8 cellular contexts compared by ENCODE assay signal in genomic region chr2:69387770-69388481, GRCh38. TPM values are rescaled to one million over a fixed set of nuclear protein-coding genes. Genes with fewer than 3 reads are reported as not detected.
DNase-seq lines count a peak whose midpoint lies in the region; ATAC-seq and TF ChIP-seq lines count a peak whose summit lies in the region.

No MANE protein-coding gene starts in this region.

- no peak for TF ChIP-seq CTCF in LNCaP clone FGC (IDR thresholded peaks at IDR 0.05; ENCODE audit: control insufficient read depth, extremely low read depth, insufficient read depth)
- TF ChIP-seq CTCF in breast epithelium (IDR thresholded peaks at IDR 0.05), result no peak

- peak overlapping the region; percentile 2 to 66 for H3K4me3 ChIP-seq in CD4-positive, alpha-beta memory T cell (ENCODE audit: low read length in 2 of 2)
- peak overlapping the region; percentile 46 for H3K4me3 ChIP-seq in LNCaP clone FGC (ENCODE audit: low read depth, low read length)
- peak overlapping the region; percentile 84 to 99 (median 95) for H3K4me3 ChIP-seq in breast epithelium
- H3K4me3 ChIP-seq in mucosa of stomach (ENCODE audit: low read length), result no peak overlapping the region

- no peak for DNase-seq in CD4-positive, alpha-beta memory T cell
- DNase-seq in LNCaP clone FGC (ENCODE audit: low read depth) (no peak), breast epithelium (ENCODE audit: low spot score in 2 of 2) (no peak), cerebellar nuclear complex (lab: John Stamatoyannopoulos, UW) (no peak)

- peak overlapping the region; percentile 84 to 91 (median 89) for H3K4me3 Mint-ChIP-seq in CD4-positive, alpha-beta memory T cell

- POLR2A ChIA-PET in CD4-positive, alpha-beta memory T cell (lab: Charles Lee; ENCODE audit: partially characterized antibody), result interaction anchor here (1.2 to 1.3 kb wide), 2 partner anchors 49 to 1680 kb away, joined by 4 to 6 read pairs; partner anchors contain the start of genes NAGK and NFU1

- TF ChIP-seq POLR2A in breast epithelium (IDR thresholded peaks at IDR 0.05), result no peak

- no peaks in the 10 kb centered on the region for H3K36me3 Mint-ChIP-seq in CD4-positive, alpha-beta memory T cell

- peak overlapping the region; percentile 80 to 97 (median 88) for H3K27ac Mint-ChIP-seq in CD4-positive, alpha-beta memory T cell

- intact Hi-C loops in CD4-positive, alpha-beta memory T cell (cut with micrococcal nuclease), result loop anchor here (1.0 to 10.0 kb wide), 5 partner anchors 49 to 907 kb away; partner anchors contain the start of genes AAK1, C2orf42, GMCL1 and NFU1
- intact Hi-C loops in breast epithelium (cut with DNase I; ENCODE audit: low total_unique reads), result no loop called here

- peaks cover 20 to 41% (median 32%) of the 10 kb centered on the region in 4 donors for H3K4me1 Mint-ChIP-seq in CD4-positive, alpha-beta memory T cell

- H3K27ac ChIP-seq in CD4-positive, alpha-beta memory T cell (ENCODE audit: low read depth, low read length), result peak overlapping the region; percentile 66
- H3K27ac ChIP-seq in breast epithelium, result peak overlapping the region; percentile 88 to 93

- no peaks in the 10 kb centered on the region for H3K36me3 ChIP-seq in CD4-positive, alpha-beta memory T cell (ENCODE audit: insufficient read depth, low read length)
- H3K36me3 ChIP-seq in breast epithelium, result no peaks in the 10 kb centered on the region
- H3K36me3 ChIP-seq in mucosa of stomach (ENCODE audit: control insufficient read depth, insufficient read depth, low read length), result no peaks in the 10 kb centered on the region

- CTCF ChIA-PET in CD4-positive, alpha-beta memory T cell (lab: Charles Lee; ENCODE audit: partially characterized antibody), result interaction anchor here (0.9 to 1.0 kb wide), 3 partner anchors 9 to 49 kb away, joined by 3 to 5 read pairs (median 4); partner anchors contain the start of gene NFU1

- no peaks in the 10 kb centered on the region for H3K27me3 Mint-ChIP-seq in CD4-positive, alpha-beta memory T cell

- no peaks in the 10 kb centered on the region for H3K27me3 ChIP-seq in CD4-positive, alpha-beta memory T cell (ENCODE audit: insufficient read depth, low read length)
- H3K27me3 ChIP-seq in breast epithelium, result no peaks in the 10 kb centered on the region
- no peaks in the 10 kb centered on the region for H3K27me3 ChIP-seq in mucosa of stomach (ENCODE audit: control insufficient read depth, insufficient read depth, low read length)

- peaks cover 34% of the 10 kb centered on the region for H3K4me1 ChIP-seq in CD4-positive, alpha-beta memory T cell (ENCODE audit: insufficient read depth, low read length)
- H3K4me1 ChIP-seq in breast epithelium, result no peaks in the 10 kb centered on the region
- peaks cover 21% of the 10 kb centered on the region for H3K4me1 ChIP-seq in mucosa of stomach (ENCODE audit: control insufficient read depth, insufficient read depth, low read length)

- H3K9ac ChIP-seq in mucosa of stomach (ENCODE audit: low read length), result peak overlapping the region; percentile 58

- H3K9me3 Mint-ChIP-seq in CD4-positive, alpha-beta memory T cell, result no peaks in the 10 kb centered on the region

- no peak for ATAC-seq in GM18909 (IDR thresholded peaks at IDR 0.05; ENCODE audit: poor library complexity, unreplicated experiment)
- no peak for ATAC-seq in GM18870 (IDR thresholded peaks at IDR 0.05; ENCODE audit: unreplicated experiment)
- ATAC-seq in GM18502 (IDR thresholded peaks at IDR 0.05; ENCODE audit: poor library complexity, unreplicated experiment), result no peak

- H3K9me3 ChIP-seq in CD4-positive, alpha-beta memory T cell (ENCODE audit: control insufficient read depth in 1 of 2, low read length in 2 of 2), result no peaks in the 10 kb centered on the region
- no peaks in the 10 kb centered on the region for H3K9me3 ChIP-seq in breast epithelium
- no peaks in the 10 kb centered on the region for H3K9me3 ChIP-seq in mucosa of stomach (ENCODE audit: control insufficient read depth, low read length)

RNA-seq across cellular contexts. Expression of gene GFPT1, which starts 0.9 kb away (rescaled TPM):
- 10 to 100 TPM; 23.1 to 25.8 TPM for total RNA-seq in CD4-positive, alpha-beta memory T cell
- polyA plus RNA-seq in CD4-positive, alpha-beta memory T cell, result 10 to 100 TPM in 1 of 2 donors, 1 to 10 TPM in 1; 8.4 to 14.5 TPM
- 10 to 100 TPM; 26.7 to 46.0 (median 45.2) TPM for total RNA-seq in breast epithelium

RNA-seq across cellular contexts. Expression of gene NFU1, which starts 49.3 kb away (rescaled TPM):
- 10 to 100 TPM; 23.9 to 27.0 TPM for total RNA-seq in CD4-positive, alpha-beta memory T cell
- polyA plus RNA-seq in CD4-positive, alpha-beta memory T cell, result 10 to 100 TPM; 65.4 to 96.1 TPM
- 10 to 100 TPM; 46.1 to 69.9 (median 49.8) TPM for total RNA-seq in breast epithelium
